1 cellular context compared by ENCODE assay signal in genomic region chr20:1085515-1086272, GRCh38.
A peak's percentile ranks its signal among the peaks of the same experiment; 100 is the strongest.
TF ChIP-seq lines count a peak whose summit lies in the region.

No MANE protein-coding gene starts in this region.

TF ChIP-seq in HepG2, 621 proteins besides CTCF, POLR2A, EP300 and RAD21 (continued from another document):
- TF ChIP-seq GRHL1 (CRISPR knock-in tag; conservative IDR thresholded peaks at IDR 0.05) (no peak), NFYC (CRISPR knock-in tag; IDR thresholded peaks at IDR 0.05) (0 out of 2 replicates have a peak, but pooled peaks have one; percentile 16)
